ENCODE assay signal across 23 cellular contexts in the genomic region with DNA sequence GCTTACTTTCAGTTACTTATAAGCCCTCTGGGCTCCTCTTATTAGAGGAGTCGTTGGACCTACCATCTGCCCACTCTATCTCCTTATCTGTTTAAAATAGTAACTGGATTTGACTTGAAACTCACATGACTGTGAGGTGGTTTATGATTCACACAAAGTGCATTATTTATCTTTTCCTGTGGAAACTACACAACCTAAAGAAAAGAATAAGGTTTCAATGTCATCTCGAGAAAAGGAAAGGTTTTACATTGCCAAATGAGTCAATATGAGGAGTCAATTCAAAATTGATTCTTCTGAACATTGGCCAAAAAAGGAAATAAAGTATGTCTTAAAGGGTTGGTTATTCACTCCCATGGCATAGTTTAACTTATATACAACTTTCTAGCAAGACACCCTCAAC.
DNase-seq lines count a peak whose midpoint lies in the region; ATAC-seq, FAIRE-seq and TF ChIP-seq lines count a peak whose summit lies in the region.
"Had no signal": no experiment of that assay in that cellular context is flagged by ENCODE, and none has a peak within 500 bp of the region (broad histone marks: within the 10 kb centered on the region; RNA-seq: fewer than 3 reads in every experiment).

No MANE protein-coding gene starts in this region.

- H4K5ac ChIP-seq in IMR-90 (ENCODE audit: low read depth, low read length) = no peak overlapping the region

- H4K91ac ChIP-seq in IMR-90 (ENCODE audit: insufficient read depth, low read depth, low read length) = no peak overlapping the region

- no peaks in the 10 kb centered on the region for H3K79me2 ChIP-seq in K562 (ENCODE audit: control insufficient read depth, insufficient read depth, low read length)

- no peak overlapping the region for H3K4ac ChIP-seq in IMR-90 (ENCODE audit: low read depth, low read length)

- FAIRE-seq in K562 (lab: Jason Lieb, UNC) = no peak
- FAIRE-seq: colon, pancreas had no signal

- dilution Hi-C loops in IMR-90 (cut with HindIII; ENCODE audit: low sequenced_read_pairs, unreplicated experiment) = no loop called here

- no peak overlapping the region for H4K8ac ChIP-seq in IMR-90 (ENCODE audit: low read depth in 2 of 2, low read length in 2 of 2)

- no peak overlapping the region for H3K4me3 Mint-ChIP-seq in activated naive CD4-positive, alpha-beta T cell treated with anti-CD3 and anti-CD28 coated beads for 36 hours
- H3K4me3 Mint-ChIP-seq: activated naive CD8-positive, alpha-beta T cell; CD4-positive, alpha-beta T cell; neural progenitor cell; stimulated activated naive B cell treated with anti-CD40 and anti-IgM and Interleukin-4, amounts not matched to agents 10 μg/mL and 1 μg/mL and 100 μg/mL, for 72 hours had no signal

- peaks cover 4 to 11% of the 10 kb centered on the region in 2 donors for H3K9me3 Mint-ChIP-seq in activated naive CD4-positive, alpha-beta T cell treated with anti-CD3 and anti-CD28 coated beads, Interleukin-2, amount 50 U/mL, for 72 hours
- H3K9me3 Mint-ChIP-seq in activated naive CD4-positive, alpha-beta T cell treated with anti-CD3 and anti-CD28 coated beads for 36 hours = no peaks in the 10 kb centered on the region

- H4K20me1 ChIP-seq in IMR-90 (ENCODE audit: insufficient read depth, low read length) (no peaks in the 10 kb centered on the region), K562 (replicated peaks; ENCODE audit: control insufficient read depth, insufficient read depth, low read length) (no peaks in the 10 kb centered on the region)

- H3K9me3 ChIP-seq in IMR-90 (ENCODE audit: control insufficient read depth, insufficient read depth, low read length) (no peaks in the 10 kb centered on the region), K562 (replicated peaks; ENCODE audit: control insufficient read depth, insufficient read depth, low read depth, low read length) (0 out of 2 replicates have a peak, but pooled peaks cover 3% of the 10 kb centered on the region)
- H3K9me3 ChIP-seq: ascending aorta, left lung, pancreas had no signal

- H3K27me3 ChIP-seq in IMR-90 (ENCODE audit: control insufficient read depth, insufficient read depth, low read length) (peaks cover 3% of the 10 kb centered on the region; the same call in 1 of the 2 replicates), K562 (ENCODE audit: control insufficient read depth in 2 of 2, insufficient read depth in 2 of 2, low read length in 2 of 2) (no peaks in the 10 kb centered on the region), foreskin keratinocyte (no peaks in the 10 kb centered on the region)
- H3K27me3 ChIP-seq: ascending aorta, cardiac muscle cell, left lung, neural progenitor cell, pancreas had no signal

- no peak overlapping the region for H3K4me3 ChIP-seq in IMR-90 (ENCODE audit: insufficient read depth, low read depth, low read length)
- H3K4me3 ChIP-seq in K562 = no peak overlapping the region
- H3K4me3 ChIP-seq: ascending aorta, cardiac muscle cell, left lung, neural progenitor cell, pancreas had no signal

- intact Hi-C loops in activated naive CD4-positive, alpha-beta T cell treated with anti-CD3 and anti-CD28 coated beads for 36 hours (cut with micrococcal nuclease) = no loop called here
- intact Hi-C loops in IMR-90 (cut with micrococcal nuclease) (no loop called here), K562 (cut with micrococcal nuclease) (no loop called here)

- in situ Hi-C loops in IMR-90 (cut with MboI; ENCODE audit: low sequenced_read_pairs) (no loop called here), K562 (cut with MboI) (no loop called here)

- no peak for DNase-seq in activated naive CD4-positive, alpha-beta T cell treated with anti-CD3 and anti-CD28 coated beads, Interleukin-2, amount 50 U/mL, for 72 hours (ENCODE audit: low spot score in 2 of 2)
- no peak for DNase-seq in activated naive CD4-positive, alpha-beta T cell treated with anti-CD3 and anti-CD28 coated beads for 36 hours
- peak; percentile 5 for DNase-seq in IMR-90
- no peak for DNase-seq in K562 (ENCODE audit: extremely low read depth in 1 of 4, low spot score in 3 of 4)
- DNase-seq in foreskin keratinocyte = no peak
- no peak for DNase-seq in SK-N-DZ (ENCODE audit: low spot score)
- DNase-seq: activated CD4-positive, alpha-beta T cell treated with anti-CD3 and anti-CD28 coated beads for 48 hours; CD4-positive, alpha-beta T cell; effector CD4-positive, alpha-beta T cell; islet precursor cell; left lung; mesendoderm; NCI-H1436 treated with DMSO at 0.1 percent for 48 hours; pancreas; stimulated activated naive B cell treated with anti-CD40 and anti-IgM and Interleukin-4, amounts not matched to agents 10 μg/mL and 1 μg/mL and 100 μg/mL, for 72 hours; T1000 had no signal

- peak; percentile 33 to 92 for ATAC-seq in activated naive CD4-positive, alpha-beta T cell treated with anti-CD3 and anti-CD28 coated beads, Interleukin-2, amount 50 U/mL, for 72 hours
- ATAC-seq in IMR-90 (ENCODE audit: low read depth) = no peak
- no peak for ATAC-seq in K562
- ATAC-seq in GM18907 (IDR thresholded peaks at IDR 0.05; ENCODE audit: unreplicated experiment) = no peak
- no peak for ATAC-seq in foreskin keratinocyte
- ATAC-seq: left lung; pancreas; stimulated activated naive B cell treated with anti-CD40 and anti-IgM and Interleukin-4, amounts not matched to agents 10 μg/mL and 1 μg/mL and 100 μg/mL, for 72 hours had no signal

- H2BK20ac ChIP-seq in IMR-90 (ENCODE audit: low read depth, low read length) = no peak overlapping the region

- no peak for TF ChIP-seq EP300 in K562 (IDR thresholded peaks at IDR 0.05; ENCODE audit: low read length)

- POLR2A ChIA-PET in IMR-90 (lab: Charles Lee; ENCODE audit: unreplicated experiment) (no interaction called here), K562 (lab: Yijun Ruan, JAX) (no interaction called here)

- no peaks in the 10 kb centered on the region for H3K79me1 ChIP-seq in IMR-90 (ENCODE audit: low read depth in 1 of 2, low read length in 2 of 2)

- H3K18ac ChIP-seq in IMR-90 (ENCODE audit: low read depth, low read length) = no peak overlapping the region

- H3K4me1 Mint-ChIP-seq in activated naive CD4-positive, alpha-beta T cell treated with anti-CD3 and anti-CD28 coated beads for 36 hours (ENCODE audit: low read depth) = no peaks in the 10 kb centered on the region
- H3K4me1 Mint-ChIP-seq: neural progenitor cell; stimulated activated naive B cell treated with anti-CD40 and anti-IgM and Interleukin-4, amounts not matched to agents 10 μg/mL and 1 μg/mL and 100 μg/mL, for 72 hours had no signal

- H3K36me3 Mint-ChIP-seq in activated naive CD4-positive, alpha-beta T cell treated with anti-CD3 and anti-CD28 coated beads, Interleukin-2, amount 50 U/mL, for 72 hours = peaks cover 0 to 21% of the 10 kb centered on the region in 2 donors
- no peaks in the 10 kb centered on the region for H3K36me3 Mint-ChIP-seq in activated naive CD4-positive, alpha-beta T cell treated with anti-CD3 and anti-CD28 coated beads for 36 hours (ENCODE audit: low read depth)
- H3K36me3 Mint-ChIP-seq: activated naive CD8-positive, alpha-beta T cell; neural progenitor cell; stimulated activated naive B cell treated with anti-CD40 and anti-IgM and Interleukin-4, amounts not matched to agents 10 μg/mL and 1 μg/mL and 100 μg/mL, for 72 hours had no signal

- H2AFZ ChIP-seq in IMR-90 (replicated peaks; ENCODE audit: low read length, poor library complexity) = no peak overlapping the region
- H2AFZ ChIP-seq in K562 (ENCODE audit: low read depth, low read length) = no peak overlapping the region
- H2AFZ ChIP-seq: neural progenitor cell had no signal

- no peak overlapping the region for H3K56ac ChIP-seq in IMR-90 (ENCODE audit: extremely low read depth, insufficient read depth, low read length)

- no peaks in the 10 kb centered on the region for H3K9me1 ChIP-seq in IMR-90 (ENCODE audit: insufficient read depth, low read length)
- H3K9me1 ChIP-seq in K562 (ENCODE audit: control insufficient read depth, insufficient read depth, low read length) = no peaks in the 10 kb centered on the region

- H2BK15ac ChIP-seq in IMR-90 (ENCODE audit: low read depth, low read length) = no peak overlapping the region

- no peak overlapping the region for H2AK5ac ChIP-seq in IMR-90 (ENCODE audit: low read depth, low read length)

- no peak overlapping the region for H3K27ac ChIP-seq in IMR-90 (ENCODE audit: insufficient read depth, low read length)
- no peak overlapping the region for H3K27ac ChIP-seq in K562 (ENCODE audit: extremely low read depth, low read depth, low read length)
- H3K27ac ChIP-seq in foreskin keratinocyte = no peak overlapping the region
- H3K27ac ChIP-seq: ascending aorta, cardiac muscle cell, left lung, neural progenitor cell, pancreas, VCaP had no signal

- no peak for TF ChIP-seq POLR2A in IMR-90 (IDR thresholded peaks at IDR 0.05; ENCODE audit: low read depth, low read length)
- no peak for TF ChIP-seq POLR2A in K562 (conservative IDR thresholded peaks at IDR 0.05)

- no CpG with 5 or more reads among the region's 2 CpGs for WGBS in IMR-90 (ENCODE audit: extremely low coverage in 2 of 2, insufficient read length in 1 of 2), 2 experiments
- WGBS in K562 (ENCODE audit: insufficient coverage, low coverage, missing lambda C conversion rate) = 0% methylated on average over 2 of the region's 2 CpGs

- H3K27me3 Mint-ChIP-seq in activated naive CD4-positive, alpha-beta T cell treated with anti-CD3 and anti-CD28 coated beads for 36 hours (ENCODE audit: low read depth) = peaks cover 10% of the 10 kb centered on the region
- H3K27me3 Mint-ChIP-seq: CD4-positive, alpha-beta T cell had no signal

- H3K27ac Mint-ChIP-seq in activated naive CD4-positive, alpha-beta T cell treated with anti-CD3 and anti-CD28 coated beads, Interleukin-2, amount 50 U/mL, for 72 hours = peak overlapping the region in 1 of 2 donors; percentile 58
- no peak overlapping the region for H3K27ac Mint-ChIP-seq in activated naive CD4-positive, alpha-beta T cell treated with anti-CD3 and anti-CD28 coated beads for 36 hours
- H3K27ac Mint-ChIP-seq: activated naive CD8-positive, alpha-beta T cell; CD4-positive, alpha-beta T cell; neural progenitor cell; stimulated activated naive B cell treated with anti-CD40 and anti-IgM and Interleukin-4, amounts not matched to agents 10 μg/mL and 1 μg/mL and 100 μg/mL, for 72 hours had no signal

- TF ChIP-seq CTCF in IMR-90 (conservative IDR thresholded peaks at IDR 0.05; ENCODE audit: low read depth, low read length) (no peak), K562 (IDR thresholded peaks at IDR 0.05 in 2 of 3, conservative IDR thresholded peaks at IDR 0.05 in 1 of 3; ENCODE audit: insufficient read depth in 2 of 3, low read depth in 1 of 3, low read length in 3 of 3) (no peak), foreskin keratinocyte (conservative IDR thresholded peaks at IDR 0.05) (no peak)

- no peak overlapping the region for H3K14ac ChIP-seq in IMR-90 (replicated peaks; ENCODE audit: low read depth, low read length)

- no peak overlapping the region for H2BK120ac ChIP-seq in IMR-90 (ENCODE audit: low read depth, low read length)

- H3K4me2 ChIP-seq in IMR-90 (ENCODE audit: low read depth, low read length) (no peak overlapping the region), K562 (ENCODE audit: insufficient read depth, low read length) (no peak overlapping the region)
- H3K4me2 ChIP-seq: neural progenitor cell had no signal

- H2BK5ac ChIP-seq in IMR-90 (ENCODE audit: low read depth, low read length, poor library complexity, severe bottlenecking) = no peak overlapping the region

- CTCF ChIA-PET in activated naive CD4-positive, alpha-beta T cell treated with anti-CD3 and anti-CD28 coated beads for 36 hours (lab: Charles Lee) = no interaction called here
- CTCF ChIA-PET in IMR-90 (lab: Yijun Ruan, JAX) (no interaction called here), K562 (lab: Yijun Ruan, JAX; ENCODE audit: low intra/inter-chr PET ratio) (no interaction called here)

- no peaks in the 10 kb centered on the region for H3K36me3 ChIP-seq in IMR-90 (ENCODE audit: control insufficient read depth, insufficient read depth, low read length)
- no peaks in the 10 kb centered on the region for H3K36me3 ChIP-seq in K562 (ENCODE audit: control insufficient read depth, insufficient read depth, low read length)
- H3K36me3 ChIP-seq: ascending aorta, cardiac muscle cell, left lung, neural progenitor cell, pancreas had no signal

- TF ChIP-seq RAD21 in IMR-90 (IDR thresholded peaks at IDR 0.05; ENCODE audit: low read length) (no peak), K562 (CRISPR knock-in tag; conservative IDR thresholded peaks at IDR 0.05 in 1 of 2, IDR thresholded peaks at IDR 0.05 in 1 of 2) (no peak)

- H2AK9ac ChIP-seq in IMR-90 (replicated peaks; ENCODE audit: low read depth, low read length, poor library complexity) = no peak overlapping the region

- no peak overlapping the region for H3K9ac ChIP-seq in IMR-90 (ENCODE audit: low read depth, low read length)
- H3K9ac ChIP-seq in K562 (ENCODE audit: insufficient read depth in 1 of 2, low read depth in 2 of 2, low read length in 2 of 2) = no peak overlapping the region
- H3K9ac ChIP-seq: neural progenitor cell had no signal

- H3K4me1 ChIP-seq in IMR-90 (ENCODE audit: control insufficient read depth, insufficient read depth, low read length) (no peaks in the 10 kb centered on the region), K562 (replicated peaks in 1 of 2; ENCODE audit: control insufficient read depth in 2 of 2, insufficient read depth in 2 of 2, low read length in 2 of 2) (no peaks in the 10 kb centered on the region; a peak in 1 of 5 replicates), foreskin keratinocyte (no peaks in the 10 kb centered on the region)
- H3K4me1 ChIP-seq: ascending aorta, left lung, neural progenitor cell, pancreas had no signal

- H3K23ac ChIP-seq in IMR-90 (ENCODE audit: low read depth, low read length) = no peak overlapping the region

- BruUV-seq in IMR-90 (replicated peaks; lab: Mats Ljungman, UMichigan) (no TSS peak), K562 (replicated peaks; lab: Mats Ljungman, UMichigan) (no TSS peak)

Comparison
In these comparisons a context has a peak if more than half of its experiments do, and no peak if none do; other contexts are left out.
1. ATAC-seq: peak in activated naive CD4-positive, alpha-beta T cell treated with anti-CD3 and anti-CD28 coated beads, Interleukin-2, amount 50 U/mL, for 72 hours (2 of 2); none in IMR-90 (single experiment), K562 (single experiment), GM18907 (single experiment) and foreskin keratinocyte (single experiment).